Comparison of ENCODE assay signal across 1 cellular context in the genomic region with DNA sequence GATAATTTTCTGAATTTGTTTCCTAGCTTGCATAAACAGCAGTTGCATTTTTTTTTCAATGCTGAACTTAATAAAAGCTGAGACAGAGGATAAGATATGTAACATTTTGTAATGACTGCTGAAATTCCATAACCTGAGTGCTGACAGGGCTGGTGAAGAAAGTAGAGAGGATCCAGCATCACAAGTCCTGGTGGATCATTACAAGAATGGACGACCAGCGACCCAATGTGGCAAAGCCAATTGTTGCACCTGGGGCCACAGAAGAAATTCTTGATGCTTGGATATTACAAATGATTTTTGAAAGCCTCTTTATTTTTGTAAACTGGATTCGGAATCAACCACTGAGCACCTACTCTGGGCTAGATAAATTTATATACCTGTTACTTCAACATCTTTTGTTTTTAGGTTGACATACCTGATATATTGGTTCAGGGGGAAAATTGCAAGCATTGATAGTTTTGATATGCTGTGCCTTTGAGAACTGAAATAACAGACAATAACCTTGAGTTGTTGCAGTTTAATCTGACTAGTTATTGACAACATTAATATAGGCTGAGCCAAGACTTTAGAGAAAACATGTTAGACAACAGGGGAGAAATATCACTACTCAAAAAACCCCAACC.
TF ChIP-seq lines count a peak whose summit lies in the region.

No MANE protein-coding gene starts in this region.

TF ChIP-seq in HEK293, 187 proteins besides CTCF, POLR2A, EP300 and RAD21 (continued from another document):
- no peak for TF ChIP-seq ZNF624 (tag by site-specific recombination; IDR thresholded peaks at IDR 0.05)
